In the genomic region with DNA sequence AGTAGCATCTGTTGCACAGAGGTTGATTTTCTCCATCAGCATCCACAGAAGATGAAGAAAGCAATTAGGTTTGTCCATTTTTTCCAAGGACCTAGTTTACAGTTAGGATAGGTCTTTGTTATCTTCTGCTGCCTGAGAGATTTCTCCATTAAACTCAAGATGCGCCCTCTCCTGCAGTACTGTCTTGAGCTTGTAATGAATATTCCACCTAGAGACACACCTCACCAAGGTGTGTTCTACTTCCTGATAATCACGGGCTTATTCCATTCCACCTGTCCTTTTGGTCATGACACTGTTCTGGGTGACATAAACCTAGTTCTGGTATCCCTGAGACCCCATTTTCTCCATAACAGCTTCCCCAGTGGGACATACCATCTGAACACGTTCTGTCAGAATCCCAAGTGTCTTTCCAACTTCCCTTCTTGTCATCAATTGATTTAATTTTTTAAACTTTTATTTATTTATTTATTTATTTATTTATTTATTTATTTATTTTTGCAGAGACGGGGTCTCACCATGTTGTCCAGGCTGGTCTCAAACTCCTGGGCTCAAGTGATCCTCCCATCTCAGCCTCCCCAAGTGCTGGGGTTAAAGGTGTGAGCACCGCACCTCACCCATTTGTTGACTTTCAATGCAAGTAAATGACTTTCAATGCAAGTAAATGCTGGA, we compare ENCODE assay signal across 33 cellular contexts.
"Had no signal": no experiment of that assay in that cellular context is flagged by ENCODE, and none has a peak within 500 bp of the region (broad histone marks: within the 10 kb centered on the region; RNA-seq: fewer than 3 reads in every experiment).

No MANE protein-coding gene starts in this region.

- H3K4me3 Mint-ChIP-seq: activated CD4-positive, alpha-beta memory T cell treated with anti-CD3 and anti-CD28 coated beads for 36 hours; activated naive CD4-positive, alpha-beta T cell treated with anti-CD3 and anti-CD28 coated beads for 36 hours; activated T-cell treated with anti-CD3 and anti-CD28 coated beads, Interleukin-2, amount 50 U/mL, for 4 hours; activated T-helper 1 cell treated with anti-CD3 and anti-CD28 coated beads, Interleukin-12 subunit alpha, Interleukin-12 subunit beta, Interleukin-2, Interleukin-4 antibody, amounts not matched to agents 30 ng/mL and 10 ng/mL and 1 ng/mL, durations not matched to agents 14 hours and 24 hours and 36 hours; T-helper 1 cell treated with Interleukin-12 subunit alpha and Interleukin-12 subunit beta and Interleukin-4 antibody, amounts not matched to agents 30 μg/mL and 1 μg/mL, for 36 hours; T-helper 2 cell treated with Interferon-gamma antibody and Interleukin-4, amounts not matched to agents 5 μg/mL and 100 μg/mL, for 36 hours had no signal

- H3K4me1 ChIP-seq: adrenal gland, body of pancreas, breast epithelium, Peyer's patch had no signal

- H3K27me3 Mint-ChIP-seq: activated CD4-positive, alpha-beta memory T cell treated with anti-CD3 and anti-CD28 coated beads for 36 hours had no signal

- H3K27ac Mint-ChIP-seq: activated CD4-positive, alpha-beta memory T cell treated with anti-CD3 and anti-CD28 coated beads for 36 hours; activated naive CD4-positive, alpha-beta T cell treated with anti-CD3 and anti-CD28 coated beads for 36 hours; activated naive CD4-positive, alpha-beta T cell treated with anti-CD3 and anti-CD28 coated beads, Interleukin-2, amount 50 U/mL, for 72 hours; activated T-helper 1 cell treated with anti-CD3 and anti-CD28 coated beads, Interleukin-12 subunit alpha, Interleukin-12 subunit beta, Interleukin-2, Interleukin-4 antibody, amounts not matched to agents 30 ng/mL and 10 ng/mL and 1 ng/mL, durations not matched to agents 14 hours and 24 hours and 36 hours; T-helper 1 cell treated with Interleukin-12 subunit alpha and Interleukin-12 subunit beta and Interleukin-4 antibody, amounts not matched to agents 30 μg/mL and 1 μg/mL, for 36 hours; T-helper 2 cell treated with Interferon-gamma antibody and Interleukin-4, amounts not matched to agents 5 μg/mL and 100 μg/mL, for 36 hours had no signal

- H3K4me2 ChIP-seq: SK-N-SH had no signal

- H3K36me3 Mint-ChIP-seq: activated CD4-positive, alpha-beta memory T cell treated with anti-CD3 and anti-CD28 coated beads for 36 hours; activated naive CD4-positive, alpha-beta T cell treated with anti-CD3 and anti-CD28 coated beads, Interleukin-2, amount 50 U/mL, for 72 hours had no signal

- H3K27me3 ChIP-seq: adrenal gland, body of pancreas, breast epithelium, MG63, Peyer's patch, SJSA1 had no signal

- DNase-seq: activated CD4-positive, alpha-beta memory T cell treated with anti-CD3 and anti-CD28 coated beads for 36 hours; activated CD4-positive, alpha-beta T cell treated with anti-CD3 and anti-CD28 coated beads for 4 hours; activated CD4-positive, alpha-beta T cell treated with anti-CD3 and anti-CD28 coated beads, Interleukin-2, amount 50 U/mL, for 1 hour; activated CD8-positive, alpha-beta memory T cell treated with anti-CD3 and anti-CD28 coated beads, Interleukin-2, amount 50 U/mL, for 4 hours; activated gamma-delta T cell treated with Interleukin-2 at 50 U/mL for 16 hours; activated naive CD4-positive, alpha-beta T cell treated with anti-CD3 and anti-CD28 coated beads for 36 hours; activated T-cell treated with anti-CD3 and anti-CD28 coated beads for 4 hours; activated T-cell treated with anti-CD3 and anti-CD28 coated beads, Interleukin-2, amount 50 U/mL, for 4 hours; adrenal gland; body of pancreas; cerebellar nuclear complex; Kasumi-1; MG63; NCI-H1048; NCI-H1694; NCI-H1930; NCI-H2081 treated with DMSO at 0.1 percent for 48 hours; NCI-H446 treated with DMSO at 0.1 percent for 48 hours; NCI-H82; Peyer's patch; RPMI8226; SHP77 treated with DMSO at 0.1 percent for 48 hours; SK-N-SH had no signal

- H3K27ac ChIP-seq: adrenal gland, body of pancreas, breast epithelium, Peyer's patch, SJSA1 had no signal

- H3K4me3 ChIP-seq: adrenal gland, body of pancreas, breast epithelium, MG63, Peyer's patch, SJSA1 had no signal

- H3K9ac ChIP-seq: SK-N-SH had no signal

- H3K36me3 ChIP-seq: adrenal gland, breast epithelium, MG63, Peyer's patch, SJSA1 had no signal

- H3K9me3 ChIP-seq: adrenal gland, body of pancreas, breast epithelium, MG63, Peyer's patch, SJSA1, SK-N-SH had no signal

- H3K9me3 Mint-ChIP-seq: activated CD4-positive, alpha-beta memory T cell treated with anti-CD3 and anti-CD28 coated beads for 36 hours; activated T-cell treated with anti-CD3 and anti-CD28 coated beads, Interleukin-2, amount 50 U/mL, for 4 hours; activated T-helper 1 cell treated with anti-CD3 and anti-CD28 coated beads, Interleukin-12 subunit alpha, Interleukin-12 subunit beta, Interleukin-2, Interleukin-4 antibody, amounts not matched to agents 30 ng/mL and 10 ng/mL and 1 ng/mL, durations not matched to agents 14 hours and 24 hours and 36 hours; T-helper 1 cell treated with Interleukin-12 subunit alpha and Interleukin-12 subunit beta and Interleukin-4 antibody, amounts not matched to agents 30 μg/mL and 1 μg/mL, for 36 hours; T-helper 2 cell treated with Interferon-gamma antibody and Interleukin-4, amounts not matched to agents 5 μg/mL and 100 μg/mL, for 36 hours had no signal

- ATAC-seq: activated CD4-positive, CD25-positive, alpha-beta regulatory T cell treated with anti-CD3 and anti-CD28 coated beads, Interleukin-2, amount 50 U/mL, for 24 hours; activated T-cell treated with anti-CD3 and anti-CD28 coated beads, Interleukin-2, amount 50 U/mL, for 4 hours; body of pancreas; PC-3 had no signal

- FAIRE-seq: astrocyte, TTC549 had no signal
